In genomic region chr20:61976275-61976649, GRCh38 we compare ENCODE assay signal across 16 cellular contexts.
"Had no signal": no experiment of that assay in that cellular context is flagged by ENCODE, and none has a peak within 500 bp of the region (broad histone marks: within the 10 kb centered on the region; RNA-seq: fewer than 3 reads in every experiment).

No MANE protein-coding gene starts in this region.

- H3K9me3 Mint-ChIP-seq: activated T-cell treated with anti-CD3 and anti-CD28 coated beads, Interleukin-2, amount 50 U/mL, for 72 hours; dendritic cell treated with granulocyte-macrophage colony-stimulating factor and Interleukin-4, amounts not matched to agents 40 ng/mL and 50 ng/mL, for 4 days; stimulated activated naive CD8-positive, alpha-beta T cell treated with anti-CD3 and anti-CD28 coated beads, Interleukin-15, Interleukin-2, amounts not matched to agents 100 ng/mL and 50 ng/mL, for 24 hours had no signal

- H3K4me3 Mint-ChIP-seq: activated T-cell treated with anti-CD3 and anti-CD28 coated beads, Interleukin-2, amount 50 U/mL, for 72 hours; dendritic cell treated with granulocyte-macrophage colony-stimulating factor and Interleukin-4, amounts not matched to agents 40 ng/mL and 50 ng/mL, for 4 days; natural killer cell; stimulated activated naive CD8-positive, alpha-beta T cell treated with anti-CD3 and anti-CD28 coated beads, Interleukin-15, Interleukin-2, amounts not matched to agents 100 ng/mL and 50 ng/mL, for 24 hours; T-helper 1 cell treated with Interleukin-12 subunit alpha and Interleukin-12 subunit beta and Interleukin-4 antibody, amounts not matched to agents 30 μg/mL and 1 μg/mL, for 36 hours had no signal

- H3K4me1 ChIP-seq: ascending aorta, esophagus squamous epithelium, lower lobe of right lung, suprapubic skin, transverse colon had no signal

- H3K27ac Mint-ChIP-seq: activated T-cell treated with anti-CD3 and anti-CD28 coated beads, Interleukin-2, amount 50 U/mL, for 72 hours; dendritic cell treated with granulocyte-macrophage colony-stimulating factor and Interleukin-4, amounts not matched to agents 40 ng/mL and 50 ng/mL, for 4 days; natural killer cell; stimulated activated naive CD8-positive, alpha-beta T cell treated with anti-CD3 and anti-CD28 coated beads, Interleukin-15, Interleukin-2, amounts not matched to agents 100 ng/mL and 50 ng/mL, for 24 hours; T-helper 1 cell treated with Interleukin-12 subunit alpha and Interleukin-12 subunit beta and Interleukin-4 antibody, amounts not matched to agents 30 μg/mL and 1 μg/mL, for 36 hours had no signal

- H3K4me3 ChIP-seq: ascending aorta, esophagus squamous epithelium, lower lobe of right lung, suprapubic skin, transverse colon had no signal

- DNase-seq: activated CD4-positive, alpha-beta T cell treated with anti-CD3 and anti-CD28 coated beads, Interleukin-2, amount 50 U/mL, for 4 hours; activated naive CD4-positive, alpha-beta T cell treated with anti-CD3 and anti-CD28 coated beads, Interleukin-2, amount 50 U/mL, for 16 hours; activated T-cell treated with anti-CD3 and anti-CD28 coated beads, Interleukin-2, amount 50 U/mL, for 72 hours; effector CD8-positive, alpha-beta T cell; esophagus squamous epithelium; left cardiac atrium; lower lobe of right lung; natural killer cell; occipital lobe; transverse colon; WERI-Rb-1 had no signal

- H3K27me3 Mint-ChIP-seq: dendritic cell treated with granulocyte-macrophage colony-stimulating factor and Interleukin-4, amounts not matched to agents 40 ng/mL and 50 ng/mL, for 4 days; stimulated activated naive CD8-positive, alpha-beta T cell treated with anti-CD3 and anti-CD28 coated beads, Interleukin-15, Interleukin-2, amounts not matched to agents 100 ng/mL and 50 ng/mL, for 24 hours had no signal

- H3K27me3 ChIP-seq: ascending aorta, esophagus squamous epithelium, suprapubic skin, transverse colon had no signal

- H3K9me3 ChIP-seq: ascending aorta, esophagus squamous epithelium, lower lobe of right lung, suprapubic skin, transverse colon had no signal

- H3K27ac ChIP-seq: ascending aorta, esophagus squamous epithelium, lower lobe of right lung, suprapubic skin, transverse colon, WERI-Rb-1 had no signal
